12 cellular contexts compared by ENCODE assay signal in the genomic region with DNA sequence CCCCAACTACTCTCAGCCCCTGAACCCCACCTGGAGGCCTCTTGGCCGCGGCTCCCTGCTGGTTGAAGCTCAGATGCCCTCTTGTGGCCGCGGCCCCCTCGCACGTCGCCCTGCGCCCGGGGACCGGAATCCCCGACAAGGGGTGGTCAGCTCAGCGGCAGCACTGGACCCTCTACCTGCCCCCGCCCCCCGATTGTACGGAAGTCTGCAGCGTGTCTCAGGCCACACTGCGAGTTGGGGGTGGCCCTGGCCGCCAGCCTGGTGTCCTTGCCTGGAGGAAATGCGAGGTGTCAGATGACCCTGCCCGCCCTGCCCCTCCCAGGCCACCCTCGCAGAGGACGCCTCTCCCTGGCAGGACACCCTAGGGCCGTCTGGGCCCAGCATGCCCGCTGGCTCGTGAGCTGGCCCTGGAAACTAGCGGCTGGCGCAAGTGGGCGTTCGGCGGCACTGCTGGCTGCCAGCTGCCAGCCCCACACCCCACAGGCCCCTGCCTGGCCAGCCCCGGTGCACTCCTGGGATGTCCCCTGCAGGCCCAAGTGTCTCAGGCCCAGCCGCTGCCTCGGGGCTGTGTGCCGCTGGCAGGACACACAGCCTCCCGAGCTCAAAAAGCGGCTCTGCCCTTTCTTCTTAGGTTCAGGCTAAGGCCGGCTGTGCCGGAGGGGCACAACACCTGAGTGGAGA.
DNase-seq lines count a peak whose midpoint lies in the region; ATAC-seq and TF ChIP-seq lines count a peak whose summit lies in the region.
"Had no signal": no experiment of that assay in that cellular context is flagged by ENCODE, and none has a peak within 500 bp of the region (broad histone marks: within the 10 kb centered on the region; RNA-seq: fewer than 3 reads in every experiment).

No MANE protein-coding gene starts in this region.

- WGBS in heart left ventricle, 4 donors: 39 to 60% (median 51%) methylated on average over 21 to 38 of the region's 38 CpGs
- WGBS in suprapubic skin: 84% methylated on average over 28 of the region's 38 CpGs

- intact Hi-C loops in OCI-LY7 (cut with micrococcal nuclease; ENCODE audit: unreplicated experiment) (no loop called here), heart left ventricle (cut with DNase I) (loop anchor here in 1 of 10 donors (2.0 kb wide), 1 partner anchor 165 kb away; no protein-coding TSS in a partner anchor)

- H3K4me2 ChIP-seq in OCI-LY7 (ENCODE audit: low read length): no peak overlapping the region

- H4K20me1 ChIP-seq in OCI-LY7 (ENCODE audit: insufficient read depth, low read length): no peaks in the 10 kb centered on the region

- BruUV-seq in OCI-LY7 (replicated peaks; lab: Mats Ljungman, UMichigan): no TSS peak

- no peak overlapping the region for H2AFZ ChIP-seq in OCI-LY7 (ENCODE audit: low read length)

- H3K27me3 ChIP-seq in GM06990 (replicated peaks; ENCODE audit: control insufficient read depth, insufficient read depth, low read length): no peaks in the 10 kb centered on the region; the same call in 1 of the 2 replicates
- no peaks in the 10 kb centered on the region for H3K27me3 ChIP-seq in heart left ventricle
- H3K27me3 ChIP-seq in suprapubic skin: no peaks in the 10 kb centered on the region

- H3K4me1 ChIP-seq in OCI-LY7 (ENCODE audit: insufficient read depth, low read length, poor library complexity, severe bottlenecking): no peaks in the 10 kb centered on the region
- H3K4me1 ChIP-seq in heart left ventricle: peaks cover 0 to 15% (median 7%) of the 10 kb centered on the region in 12 donors
- peaks cover 24% of the 10 kb centered on the region for H3K4me1 ChIP-seq in suprapubic skin

- peak; percentile 73 to 82 (median 76) for ATAC-seq in heart left ventricle
- ATAC-seq in GM18861 (IDR thresholded peaks at IDR 0.05; ENCODE audit: unreplicated experiment): no peak

- H3K27ac Mint-ChIP-seq in progenitor cell of endocrine pancreas: no peak overlapping the region
- H3K27ac Mint-ChIP-seq: activated T-helper 1 cell treated with anti-CD3 and anti-CD28 coated beads, Interleukin-12 subunit alpha, Interleukin-12 subunit beta, Interleukin-2, Interleukin-4 antibody, amounts not matched to agents 30 ng/mL and 10 ng/mL and 1 ng/mL, durations not matched to agents 14 hours and 24 hours and 36 hours had no signal

- POLR2A ChIA-PET in OCI-LY7 (lab: Charles Lee): interaction anchor here (0.8 kb wide), 1 partner anchor 109 kb away, joined by 3 read pairs; no protein-coding TSS in a partner anchor

- no peaks in the 10 kb centered on the region for H3K9me2 ChIP-seq in OCI-LY7 (ENCODE audit: insufficient read depth, low read length)

- no peaks in the 10 kb centered on the region for H3K4me1 Mint-ChIP-seq in progenitor cell of endocrine pancreas (ENCODE audit: low read depth)

- H3K9me3 Mint-ChIP-seq in progenitor cell of endocrine pancreas (ENCODE audit: low read depth): no peaks in the 10 kb centered on the region
- H3K9me3 Mint-ChIP-seq: activated T-helper 1 cell treated with anti-CD3 and anti-CD28 coated beads, Interleukin-12 subunit alpha, Interleukin-12 subunit beta, Interleukin-2, Interleukin-4 antibody, amounts not matched to agents 30 ng/mL and 10 ng/mL and 1 ng/mL, durations not matched to agents 14 hours and 24 hours and 36 hours had no signal

- TF ChIP-seq POLR2A in heart left ventricle (IDR thresholded peaks at IDR 0.05) (no peak), suprapubic skin (IDR thresholded peaks at IDR 0.05) (no peak)

- no peak for TF ChIP-seq EP300 in suprapubic skin (IDR thresholded peaks at IDR 0.05)

- CTCF ChIA-PET in OCI-LY7 (lab: Charles Lee; ENCODE audit: unreplicated experiment): no interaction called here

- no peak overlapping the region for H3K4me3 Mint-ChIP-seq in progenitor cell of endocrine pancreas (ENCODE audit: low read depth)
- H3K4me3 Mint-ChIP-seq: activated T-helper 1 cell treated with anti-CD3 and anti-CD28 coated beads, Interleukin-12 subunit alpha, Interleukin-12 subunit beta, Interleukin-2, Interleukin-4 antibody, amounts not matched to agents 30 ng/mL and 10 ng/mL and 1 ng/mL, durations not matched to agents 14 hours and 24 hours and 36 hours had no signal

- H3K36me3 ChIP-seq in GM06990 (ENCODE audit: control insufficient read depth, insufficient read depth, low read length) (no peaks in the 10 kb centered on the region), OCI-LY7 (ENCODE audit: insufficient read depth, low read length) (no peaks in the 10 kb centered on the region), heart left ventricle (no peaks in the 10 kb centered on the region), suprapubic skin (no peaks in the 10 kb centered on the region)

- no peak overlapping the region for H3K27ac ChIP-seq in OCI-LY7 (ENCODE audit: low read depth, low read length, poor library complexity, severe bottlenecking)
- peak overlapping the region in 11 of 12 donors; percentile 28 to 82 (median 71) for H3K27ac ChIP-seq in heart left ventricle
- no peak overlapping the region for H3K27ac ChIP-seq in suprapubic skin
- H3K27ac ChIP-seq in coronary artery: no peak overlapping the region

- H3K36me3 Mint-ChIP-seq in progenitor cell of endocrine pancreas (ENCODE audit: insufficient read depth): no peaks in the 10 kb centered on the region

- H3K4me3 ChIP-seq in GM06990 (replicated peaks; ENCODE audit: low read depth, low read length): no peak overlapping the region
- H3K4me3 ChIP-seq in OCI-LY7 (ENCODE audit: low read depth, low read length, poor library complexity, severe bottlenecking): no peak overlapping the region
- peak overlapping the region in 11 of 12 donors; percentile 8 to 54 (median 47) for H3K4me3 ChIP-seq in heart left ventricle
- H3K4me3 ChIP-seq in suprapubic skin: no peak overlapping the region
- no peak overlapping the region for H3K4me3 ChIP-seq in coronary artery

- H3K27me3 Mint-ChIP-seq in progenitor cell of endocrine pancreas: peaks cover 15% of the 10 kb centered on the region

- DNase-seq in GM06990 (ENCODE audit: extremely low read depth, insufficient read length) (no peak), OCI-LY7 (ENCODE audit: low spot score) (no peak), heart left ventricle (peak; percentile 57 to 78 (median 71)), progenitor cell of endocrine pancreas (ENCODE audit: low spot score, unreplicated experiment) (no peak), epidermal melanocyte (ENCODE audit: insufficient read length, low spot score) (no peak), suprapubic skin (ENCODE audit: low spot score in 2 of 2) (no peak), coronary artery (ENCODE audit: low spot score) (no peak)
- DNase-seq: KBM-7, NCI-H526, T-helper 9 cell had no signal

- TF ChIP-seq CTCF in GM06990 (IDR thresholded peaks at IDR 0.05; ENCODE audit: insufficient read depth, low read length, poor library complexity, severe bottlenecking): peak; percentile 33
- peak; percentile 43; the same call in 1 of the 2 replicates for TF ChIP-seq CTCF in OCI-LY7 (conservative IDR thresholded peaks at IDR 0.05; ENCODE audit: low read length)
- peak in 11 of 12 donors; percentile 14 to 59 (median 36) for TF ChIP-seq CTCF in heart left ventricle (IDR thresholded peaks at IDR 0.05)
- TF ChIP-seq CTCF in progenitor cell of endocrine pancreas (IDR thresholded peaks at IDR 0.05; ENCODE audit: unreplicated experiment): peak; percentile 38
- no peak for TF ChIP-seq CTCF in suprapubic skin (IDR thresholded peaks at IDR 0.05)
- TF ChIP-seq CTCF in coronary artery (IDR thresholded peaks at IDR 0.05): no peak

- H3K79me2 ChIP-seq in OCI-LY7 (ENCODE audit: insufficient read depth, low read depth, low read length): no peaks in the 10 kb centered on the region

- H3K9me3 ChIP-seq in OCI-LY7 (ENCODE audit: low read length) (no peaks in the 10 kb centered on the region), heart left ventricle (no peaks in the 10 kb centered on the region), suprapubic skin (no peaks in the 10 kb centered on the region)

Comparison
In these comparisons a context has a peak if more than half of its experiments do, and no peak if none do; other contexts are left out.
1. DNase-seq: peak in heart left ventricle (5 of 5); none in GM06990 (single experiment), OCI-LY7 (single experiment), progenitor cell of endocrine pancreas (single experiment), epidermal melanocyte (single experiment), suprapubic skin (0 of 2) and coronary artery (single experiment).
2. H3K4me3 ChIP-seq: peak in heart left ventricle (11 of 12); none in GM06990 (single experiment), OCI-LY7 (single experiment), suprapubic skin (single experiment) and coronary artery (single experiment).
3. CTCF ChIP-seq: peak in GM06990 (single experiment), OCI-LY7 (single experiment), heart left ventricle (11 of 12) and progenitor cell of endocrine pancreas (single experiment); none in suprapubic skin (0 of 2) and coronary artery (single experiment).
4. H3K27ac ChIP-seq: peak in heart left ventricle (11 of 12); none in OCI-LY7 (single experiment), suprapubic skin (single experiment) and coronary artery (0 of 2).